37 cellular contexts compared by ENCODE assay signal in the genomic region with DNA sequence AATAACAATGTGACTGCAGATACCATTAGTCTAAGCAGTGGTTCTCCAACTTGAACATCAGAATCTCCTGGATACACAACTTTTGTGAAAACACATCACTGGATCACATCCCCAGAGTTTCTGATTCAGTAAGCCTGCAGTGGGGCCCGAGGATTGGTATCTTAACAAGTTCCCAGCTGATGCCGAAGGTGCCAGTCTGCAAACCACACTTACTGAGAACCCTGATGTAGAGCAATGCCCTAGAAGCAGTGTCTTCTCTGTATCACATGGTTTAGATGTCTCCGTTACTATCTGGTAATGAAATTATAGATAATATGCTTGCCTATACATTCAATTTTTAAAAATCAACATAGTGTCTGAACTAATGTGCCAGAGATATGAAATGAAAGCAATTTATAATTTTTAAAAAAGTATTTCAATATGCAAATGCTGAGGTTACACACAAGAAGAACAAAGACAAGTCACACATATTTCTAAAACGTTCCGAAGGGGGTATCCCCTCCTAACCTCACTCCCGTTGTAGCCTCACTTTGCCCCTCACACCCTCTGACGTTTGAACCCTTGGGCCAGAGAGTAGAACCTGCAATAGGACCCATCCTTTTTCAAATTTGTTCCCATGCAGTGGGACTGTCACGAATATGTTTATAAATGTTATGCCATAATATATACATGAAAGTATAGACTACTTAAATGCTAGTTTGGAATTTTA.
DNase-seq lines count a peak whose midpoint lies in the region; ATAC-seq and TF ChIP-seq lines count a peak whose summit lies in the region.
"Had no signal": no experiment of that assay in that cellular context is flagged by ENCODE, and none has a peak within 500 bp of the region (broad histone marks: within the 10 kb centered on the region; RNA-seq: fewer than 3 reads in every experiment).

No MANE protein-coding gene starts in this region.

- no peak overlapping the region for H3K4me3 Mint-ChIP-seq in stimulated activated naive CD8-positive, alpha-beta T cell treated with anti-CD3 and anti-CD28 coated beads, Interleukin-15, amount 100 ng/mL, for 72 hours
- H3K4me3 Mint-ChIP-seq: activated T-cell treated with anti-CD3 and anti-CD28 coated beads, Interleukin-2, amount 50 U/mL, for 72 hours; CD4-positive, CD25-positive, alpha-beta regulatory T cell; mesothelial cell of epicardium; T-helper 1 cell treated with Interleukin-12 subunit alpha and Interleukin-12 subunit beta and Interleukin-4 antibody, amounts not matched to agents 30 μg/mL and 1 μg/mL, for 36 hours had no signal

- H3K27me3 Mint-ChIP-seq in stimulated activated naive CD8-positive, alpha-beta T cell treated with anti-CD3 and anti-CD28 coated beads, Interleukin-15, amount 100 ng/mL, for 72 hours: no peaks in the 10 kb centered on the region
- H3K27me3 Mint-ChIP-seq: CD4-positive, CD25-positive, alpha-beta regulatory T cell had no signal

- ATAC-seq in stimulated activated naive CD8-positive, alpha-beta T cell treated with anti-CD3 and anti-CD28 coated beads, Interleukin-15, Interleukin-2, amounts not matched to agents 100 U/mL and 50 U/mL, for 24 hours: peak; percentile 49
- no peak for ATAC-seq in stimulated activated naive CD8-positive, alpha-beta T cell treated with anti-CD3 and anti-CD28 coated beads, Interleukin-15, amount 100 ng/mL, for 72 hours
- ATAC-seq in HG02870 (IDR thresholded peaks at IDR 0.05; ENCODE audit: unreplicated experiment) (peak; percentile 63), HG03565 (IDR thresholded peaks at IDR 0.05; ENCODE audit: unreplicated experiment) (peak; percentile 43), Right ventricle myocardium inferior (no peak)
- ATAC-seq: A549; activated T-cell treated with anti-CD3 and anti-CD28 coated beads, Interleukin-2, amount 50 U/mL, for 72 hours; body of pancreas had no signal

- TF ChIP-seq CTCF in BE2C (IDR thresholded peaks at IDR 0.05; ENCODE audit: low read depth, low read length): no peak

- H3K9me3 ChIP-seq in BE2C: no peaks in the 10 kb centered on the region
- H3K9me3 ChIP-seq: A549, adrenal gland, body of pancreas, esophagus muscularis mucosa, neutrophil, right atrium auricular region, SK-N-SH, stomach, thyroid gland, vagina had no signal

- DNase-seq in stimulated activated naive CD8-positive, alpha-beta T cell treated with anti-CD3 and anti-CD28 coated beads, Interleukin-15, Interleukin-2, amounts not matched to agents 100 U/mL and 50 U/mL, for 24 hours: no peak
- DNase-seq in stimulated activated naive CD8-positive, alpha-beta T cell treated with anti-CD3 and anti-CD28 coated beads, Interleukin-15, amount 100 ng/mL, for 72 hours: no peak
- DNase-seq in Right ventricle myocardium inferior (ENCODE audit: missing footprints) (no peak), BE2C (no peak), NCI-H345 (lab: John Stamatoyannopoulos, UW) (no peak)
- no peak for DNase-seq in effector CD8-positive, alpha-beta T cell (lab: John Stamatoyannopoulos, UW)
- DNase-seq: activated CD4-positive, alpha-beta T cell treated with anti-CD3 and anti-CD28 coated beads, Interleukin-2, amount 50 U/mL, for 4 hours; activated naive CD4-positive, alpha-beta T cell; activated T-cell treated with anti-CD3 and anti-CD28 coated beads, Interleukin-2, amount 50 U/mL, for 72 hours; adrenal gland; body of pancreas; CD4-positive, CD25-positive, alpha-beta regulatory T cell; dermis blood vessel endothelial cell; EL; foreskin fibroblast; GM23248; head of caudate nucleus; islet precursor cell; KBM-7; NCI-H1105; NCI-H187; NCI-H526 treated with DMSO at 0.1 percent for 48 hours; PC-9; posterior cingulate gyrus; SK-N-SH; small intestine; stomach; thyroid gland had no signal

- H3K27ac Mint-ChIP-seq in stimulated activated naive CD8-positive, alpha-beta T cell treated with anti-CD3 and anti-CD28 coated beads, Interleukin-15, amount 100 ng/mL, for 72 hours: no peak overlapping the region
- H3K27ac Mint-ChIP-seq: activated T-cell treated with anti-CD3 and anti-CD28 coated beads, Interleukin-2, amount 50 U/mL, for 72 hours; mesothelial cell of epicardium; T-helper 1 cell treated with Interleukin-12 subunit alpha and Interleukin-12 subunit beta and Interleukin-4 antibody, amounts not matched to agents 30 μg/mL and 1 μg/mL, for 36 hours had no signal

- H3K4me1 Mint-ChIP-seq in stimulated activated naive CD8-positive, alpha-beta T cell treated with anti-CD3 and anti-CD28 coated beads, Interleukin-15, amount 100 ng/mL, for 72 hours: no peaks in the 10 kb centered on the region

- no peak overlapping the region for H3K4me3 ChIP-seq in BE2C (ENCODE audit: low read depth, low read length)
- H3K4me3 ChIP-seq: A549, adrenal gland, body of pancreas, esophagus muscularis mucosa, GM23248, PC-9, right atrium auricular region, stomach, thyroid gland, vagina had no signal

- H3K4me1 ChIP-seq in BE2C: no peaks in the 10 kb centered on the region
- H3K4me1 ChIP-seq: adrenal gland, body of pancreas, esophagus muscularis mucosa, right atrium auricular region, thyroid gland, vagina had no signal

- H3K27me3 ChIP-seq in BE2C: no peaks in the 10 kb centered on the region
- H3K27me3 ChIP-seq: adrenal gland, body of pancreas, esophagus muscularis mucosa, neutrophil, right atrium auricular region, stomach, thyroid gland, vagina had no signal

- H3K9me3 Mint-ChIP-seq in stimulated activated naive CD8-positive, alpha-beta T cell treated with anti-CD3 and anti-CD28 coated beads, Interleukin-15, amount 100 ng/mL, for 72 hours: no peaks in the 10 kb centered on the region
- H3K9me3 Mint-ChIP-seq: activated T-cell treated with anti-CD3 and anti-CD28 coated beads, Interleukin-2, amount 50 U/mL, for 72 hours; mesothelial cell of epicardium; T-helper 1 cell treated with Interleukin-12 subunit alpha and Interleukin-12 subunit beta and Interleukin-4 antibody, amounts not matched to agents 30 μg/mL and 1 μg/mL, for 36 hours had no signal

- H3K36me3 ChIP-seq in BE2C: no peaks in the 10 kb centered on the region
- H3K36me3 ChIP-seq: adrenal gland, esophagus muscularis mucosa, right atrium auricular region, stomach, vagina had no signal

- intact Hi-C loops in Right ventricle myocardium inferior (cut with DNase I): loop anchor here (5.0 kb wide), 1 partner anchor 774 kb away; no protein-coding TSS in a partner anchor

Comparison
In these comparisons a context has a peak if more than half of its experiments do, and no peak if none do; other contexts are left out.
1. ATAC-seq: peak in stimulated activated naive CD8-positive, alpha-beta T cell treated with anti-CD3 and anti-CD28 coated beads, Interleukin-15, Interleukin-2, amounts not matched to agents 100 U/mL and 50 U/mL, for 24 hours (single experiment), HG02870 (single experiment) and HG03565 (single experiment); none in stimulated activated naive CD8-positive, alpha-beta T cell treated with anti-CD3 and anti-CD28 coated beads, Interleukin-15, amount 100 ng/mL, for 72 hours (single experiment) and Right ventricle myocardium inferior (single experiment).